In genomic region chr3:123803521-123803920, GRCh38 we compare ENCODE assay signal across 20 cellular contexts.
"Had no signal": no experiment of that assay in that cellular context is flagged by ENCODE, and none has a peak within 500 bp of the region (broad histone marks: within the 10 kb centered on the region; RNA-seq: fewer than 3 reads in every experiment).

No MANE protein-coding gene starts in this region.

- H3K27me3 ChIP-seq: ovary, tibial artery had no signal

- H3K27me3 Mint-ChIP-seq: activated naive CD8-positive, alpha-beta T cell treated with anti-CD3 and anti-CD28 coated beads for 36 hours had no signal

- H3K9me3 ChIP-seq: esophagus squamous epithelium, ovary, tibial artery had no signal

- H3K4me1 Mint-ChIP-seq: activated naive CD8-positive, alpha-beta T cell treated with anti-CD3 and anti-CD28 coated beads for 36 hours; immature natural killer cell; stimulated activated naive B cell treated with anti-CD40 and anti-IgM and Interleukin-4, amounts not matched to agents 10 μg/mL and 1 μg/mL and 100 μg/mL, for 72 hours had no signal

- H3K4me3 ChIP-seq: esophagus squamous epithelium, lung, ovary, tibial artery had no signal

- H3K36me3 Mint-ChIP-seq: activated naive CD8-positive, alpha-beta T cell treated with anti-CD3 and anti-CD28 coated beads for 36 hours; brain; immature natural killer cell; stimulated activated naive B cell treated with anti-CD40 and anti-IgM and Interleukin-4, amounts not matched to agents 10 μg/mL and 1 μg/mL and 100 μg/mL, for 72 hours had no signal

- H3K9me3 Mint-ChIP-seq: activated naive CD8-positive, alpha-beta T cell treated with anti-CD3 and anti-CD28 coated beads for 36 hours; immature natural killer cell; neural crest cell; stimulated activated naive B cell treated with anti-CD40 and anti-IgM and Interleukin-4, amounts not matched to agents 10 μg/mL and 1 μg/mL and 100 μg/mL, for 72 hours had no signal

- DNase-seq: activated CD4-positive, alpha-beta T cell treated with anti-CD3 and anti-CD28 coated beads, Interleukin-2, amount 50 U/mL, for 1 hour; activated CD8-positive, alpha-beta memory T cell treated with anti-CD3 and anti-CD28 coated beads for 24 hours; activated gamma-delta T cell treated with Interleukin-2 at 50 U/mL for 16 hours; activated naive CD8-positive, alpha-beta T cell treated with anti-CD3 and anti-CD28 coated beads for 36 hours; central memory CD4-positive, alpha-beta T cell; cortex of kidney; effector CD4-positive, alpha-beta T cell; esophagus squamous epithelium; hippocampal formation; immature natural killer cell; left cardiac atrium; midbrain; ovary; stimulated activated CD4-positive, alpha-beta T cell treated with anti-CD3 and anti-CD28 coated beads, Interleukin-4, amount 100 ng/mL, for 1 hour; stimulated activated naive B cell treated with anti-CD40 and anti-IgM and Interleukin-4, amounts not matched to agents 10 μg/mL and 1 μg/mL and 100 μg/mL, for 72 hours; tibial artery had no signal

- H3K36me3 ChIP-seq: esophagus squamous epithelium, ovary had no signal

- ATAC-seq: activated CD4-positive, CD25-positive, alpha-beta regulatory T cell treated with anti-CD3 and anti-CD28 coated beads, Interleukin-2, amount 50 U/mL, for 24 hours; left cardiac atrium; stimulated activated naive B cell treated with anti-CD40 and anti-IgM and Interleukin-4, amounts not matched to agents 10 μg/mL and 1 μg/mL and 100 μg/mL, for 72 hours had no signal

- H3K4me3 Mint-ChIP-seq: activated naive CD8-positive, alpha-beta T cell treated with anti-CD3 and anti-CD28 coated beads for 36 hours; brain; immature natural killer cell; neural crest cell; stimulated activated naive B cell treated with anti-CD40 and anti-IgM and Interleukin-4, amounts not matched to agents 10 μg/mL and 1 μg/mL and 100 μg/mL, for 72 hours had no signal

- H3K27ac ChIP-seq: esophagus squamous epithelium, ovary, tibial artery had no signal

- H3K27ac Mint-ChIP-seq: activated naive CD8-positive, alpha-beta T cell treated with anti-CD3 and anti-CD28 coated beads for 36 hours; immature natural killer cell; stimulated activated naive B cell treated with anti-CD40 and anti-IgM and Interleukin-4, amounts not matched to agents 10 μg/mL and 1 μg/mL and 100 μg/mL, for 72 hours had no signal
